Comparison of ENCODE assay signal across 11 cellular contexts in the genomic region with DNA sequence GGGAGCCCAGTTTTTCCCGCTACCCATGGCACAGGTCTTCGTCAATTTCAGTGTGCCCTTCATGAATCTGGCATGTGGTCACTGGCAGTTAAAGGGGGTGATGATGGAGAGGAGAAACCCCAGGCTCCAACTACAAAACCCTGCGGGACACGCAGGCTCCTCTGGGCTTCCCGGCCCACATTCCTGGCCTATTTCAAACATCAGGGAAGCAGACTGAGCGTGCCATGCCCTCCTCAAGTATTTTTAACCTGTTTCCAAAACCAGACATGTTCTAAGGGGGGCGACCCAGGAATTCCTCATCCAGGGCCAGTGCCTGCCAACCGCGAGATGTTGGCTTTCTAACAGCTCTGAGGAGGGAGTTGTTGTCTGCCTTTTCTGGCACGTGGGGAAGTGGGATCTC.
DNase-seq lines count a peak whose midpoint lies in the region; ATAC-seq and TF ChIP-seq lines count a peak whose summit lies in the region.
"Had no signal": no experiment of that assay in that cellular context is flagged by ENCODE, and none has a peak within 500 bp of the region (broad histone marks: within the 10 kb centered on the region; RNA-seq: fewer than 3 reads in every experiment).

No MANE protein-coding gene starts in this region.

- WGBS in psoas muscle, 3 donors = 36 to 57% (median 41%) methylated on average over 10 of the region's 10 CpGs

- no peak overlapping the region for H3K4me3 ChIP-seq in Peyer's patch
- H3K4me3 ChIP-seq in psoas muscle = no peak overlapping the region
- H3K4me3 ChIP-seq in H7 (ENCODE audit: insufficient read depth, low read depth, low read length) = no peak overlapping the region

- peak overlapping the region in 3 of 4 donors; percentile 17 to 51 (median 34) for H3K27ac ChIP-seq in Peyer's patch
- H3K27ac ChIP-seq in psoas muscle = peak overlapping the region; percentile 15
- H3K27ac ChIP-seq: C4-2B, VCaP had no signal

- peak; percentile 47 for DNase-seq in AG20443 (ENCODE audit: low spot score)
- no peak for DNase-seq in Peyer's patch
- peak; percentile 51 for DNase-seq in Right ventricle myocardium superior
- DNase-seq in psoas muscle = no peak
- no peak for DNase-seq in activated CD4-positive, alpha-beta T cell treated with anti-CD3 and anti-CD28 coated beads, Interleukin-2, amount 50 U/mL, for 1 hour
- DNase-seq in NCI-H1436 (lab: John Stamatoyannopoulos, UW) = no peak
- DNase-seq in H7 = no peak
- no peak for DNase-seq in COR-L47 (lab: John Stamatoyannopoulos, UW)
- DNase-seq: SIG-M5 had no signal

- ATAC-seq in Right ventricle myocardium superior (ENCODE audit: poor library complexity) = peak; percentile 60
- ATAC-seq in psoas muscle = peak in 2 of 4 donors; percentile 32 to 64

- intact Hi-C loops in Right ventricle myocardium superior (cut with DNase I) = no loop called here
- intact Hi-C loops in psoas muscle (cut with DNase I) = no loop called here

- TF ChIP-seq POLR2A in Peyer's patch (IDR thresholded peaks at IDR 0.05) = no peak

- H3K4me1 ChIP-seq in Peyer's patch (peaks cover 0 to 65% (median 0%) of the 10 kb centered on the region in 4 donors), psoas muscle (peaks cover 44% of the 10 kb centered on the region)

- peaks cover 0 to 8% (median 0%) of the 10 kb centered on the region in 3 donors for H3K36me3 ChIP-seq in Peyer's patch
- H3K36me3 ChIP-seq in psoas muscle (ENCODE audit: insufficient read depth in 1 of 2, low read depth in 1 of 2) = peaks cover 0 to 4% of the 10 kb centered on the region in 2 donors
- H3K36me3 ChIP-seq in H7 (replicated peaks; ENCODE audit: control insufficient read depth, insufficient read depth, low read length) = peaks cover 2% of the 10 kb centered on the region; the same call in 1 of the 2 replicates

- no peaks in the 10 kb centered on the region for H3K27me3 ChIP-seq in Peyer's patch
- no peaks in the 10 kb centered on the region for H3K27me3 ChIP-seq in psoas muscle (ENCODE audit: insufficient read depth in 3 of 3, low read length in 2 of 3)
- no peaks in the 10 kb centered on the region for H3K27me3 ChIP-seq in H7 (ENCODE audit: control insufficient read depth, insufficient read depth, low read length)

- H3K9me3 ChIP-seq in Peyer's patch = no peaks in the 10 kb centered on the region
- H3K9me3 ChIP-seq in psoas muscle = no peaks in the 10 kb centered on the region

- TF ChIP-seq CTCF in Peyer's patch (IDR thresholded peaks at IDR 0.05) (no peak), psoas muscle (IDR thresholded peaks at IDR 0.05) (no peak)

Comparison
In these comparisons a context has a peak if more than half of its experiments do, and no peak if none do; other contexts are left out.
1. DNase-seq: peak in AG20443 (single experiment) and Right ventricle myocardium superior (single experiment); none in Peyer's patch (0 of 3), psoas muscle (0 of 2), activated CD4-positive, alpha-beta T cell treated with anti-CD3 and anti-CD28 coated beads, Interleukin-2, amount 50 U/mL, for 1 hour (single experiment), NCI-H1436 (single experiment), H7 (single experiment) and COR-L47 (single experiment).